ENCODE assay signal across 21 cellular contexts in the genomic region with DNA sequence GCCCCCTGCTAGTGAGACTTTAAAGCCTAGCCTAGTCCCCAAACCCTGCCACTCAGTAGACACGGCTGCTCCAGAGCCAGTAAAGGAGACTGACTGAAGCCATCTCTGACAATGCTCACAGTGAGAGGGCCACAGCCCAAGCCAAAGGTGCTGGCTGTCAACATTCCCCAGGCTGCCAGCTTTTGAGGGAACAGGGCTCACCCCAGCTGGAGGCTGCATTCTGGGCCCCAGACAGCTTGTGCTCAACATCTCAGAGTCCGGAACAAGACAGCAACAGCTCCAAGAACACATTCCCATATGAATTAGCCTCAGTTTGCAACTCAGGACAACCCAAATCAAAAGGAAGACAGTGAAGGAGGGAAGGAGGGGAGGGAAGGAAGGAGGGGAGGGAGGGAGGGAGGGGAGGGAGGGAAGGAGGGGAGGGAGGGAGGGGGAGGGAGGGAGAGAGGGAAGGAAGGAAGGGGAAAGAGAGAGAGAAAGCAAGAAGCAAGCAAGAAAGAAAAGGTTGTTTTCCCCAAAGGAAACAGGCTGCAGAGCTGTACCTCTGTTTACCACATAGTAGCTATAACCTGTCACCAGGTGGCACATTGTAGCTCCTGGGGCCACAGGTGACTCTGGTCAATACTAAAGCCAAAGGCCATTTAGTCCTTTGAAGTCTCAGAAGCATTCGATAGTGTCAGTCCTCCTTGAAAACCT. TPM values are rescaled to one million over a fixed set of nuclear protein-coding genes. Genes with fewer than 3 reads are reported as not detected.
A peak's percentile ranks its signal among the peaks of the same experiment; 100 is the strongest.
DNase-seq lines count a peak whose midpoint lies in the region; ATAC-seq and TF ChIP-seq lines count a peak whose summit lies in the region.
"Had no signal": no experiment of that assay in that cellular context is flagged by ENCODE, and none has a peak within 500 bp of the region (broad histone marks: within the 10 kb centered on the region; RNA-seq: fewer than 3 reads in every experiment).

No MANE protein-coding gene starts in this region.

- peaks cover 12% of the 10 kb centered on the region for H3K27me3 ChIP-seq in lower lobe of right lung (ENCODE audit: low read depth)

- TF ChIP-seq CTCF in lower lobe of right lung (IDR thresholded peaks at IDR 0.05) = no peak

- no peak for ATAC-seq in lower lobe of right lung
- ATAC-seq: activated CD8-positive, alpha-beta T cell treated with anti-CD3 and anti-CD28 coated beads for 36 hours; CD8-positive, alpha-beta T cell; gastroesophageal sphincter had no signal

- no peak overlapping the region for H3K4me3 ChIP-seq in lower lobe of right lung
- H3K4me3 ChIP-seq: gastroesophageal sphincter, skin epidermis, transverse colon had no signal

- DNase-seq in HCEC 1CT (peak; percentile 0), cerebellum (ENCODE audit: low spot score) (peak; percentile 83), medulla oblongata (ENCODE audit: extremely low spot score) (peak; percentile 61), OCI-M1 (lab: John Stamatoyannopoulos, UW) (no peak), lower lobe of right lung (no peak), NCI-H1417 (lab: John Stamatoyannopoulos, UW) (no peak)
- DNase-seq: activated CD8-positive, alpha-beta T cell treated with anti-CD3 and anti-CD28 coated beads for 36 hours; activated naive CD4-positive, alpha-beta T cell treated with Interleukin-2 at 50 U/mL for 16 hours; amniotic stem cell; CD8-positive, alpha-beta T cell; DMS153; GF-D8; HFFc6; kidney glomerular epithelial cell; NCI-H1092; NCI-H2081; NK-92 treated with Interleukin-12 subunit alpha and Interleukin-12 subunit beta, amount 100 ng/mL, for 24 hours; stimulated activated CD4-positive, alpha-beta T cell treated with anti-CD3 and anti-CD28 coated beads, Interleukin-2, amount 100 ng/mL, for 48 hours; transverse colon had no signal

- H3K36me3 ChIP-seq in lower lobe of right lung = no peaks in the 10 kb centered on the region
- H3K36me3 ChIP-seq: gastroesophageal sphincter, transverse colon had no signal

- no peaks in the 10 kb centered on the region for H3K9me3 ChIP-seq in lower lobe of right lung
- H3K9me3 ChIP-seq: gastroesophageal sphincter, transverse colon had no signal

- H3K27ac ChIP-seq in lower lobe of right lung = no peak overlapping the region
- H3K27ac ChIP-seq: gastroesophageal sphincter, skin epidermis, transverse colon had no signal

- peaks cover 23% of the 10 kb centered on the region for H3K4me1 ChIP-seq in lower lobe of right lung

- intact Hi-C loops in lower lobe of right lung (cut with DNase I) = no loop called here

RNA-seq across cellular contexts. Expression of a gene that starts 5.4 kb away (rescaled TPM):
- total RNA-seq in cerebellum (0.91 TPM), lower lobe of right lung (0.27 TPM)

RNA-seq across cellular contexts. Expression of a gene that starts 7.7 kb away (rescaled TPM):
- 14.0 TPM for total RNA-seq in cerebellum
- total RNA-seq in lower lobe of right lung = 28.2 TPM

RNA-seq across cellular contexts. Expression of a gene that starts 30.8 kb away (rescaled TPM):
- 14.2 TPM for total RNA-seq in cerebellum
- total RNA-seq in lower lobe of right lung = 15.0 TPM

RNA-seq across cellular contexts. Expression of a gene that starts 35.7 kb away (rescaled TPM):
- total RNA-seq in cerebellum (89.9 TPM), lower lobe of right lung (205 TPM)

RNA-seq across cellular contexts. Expression of a gene that starts 40.0 kb away (rescaled TPM):
- total RNA-seq in cerebellum (59.3 TPM), lower lobe of right lung (17.3 TPM)

Comparison
In these comparisons a context has a peak if more than half of its experiments do, and no peak if none do; other contexts are left out.
1. DNase-seq: peak in HCEC 1CT (single experiment), cerebellum (single experiment) and medulla oblongata (single experiment); none in OCI-M1 (single experiment), lower lobe of right lung (single experiment) and NCI-H1417 (0 of 3).